In genomic region chr16:10743610-10744369, GRCh38 we compare ENCODE assay signal across 8 cellular contexts. TPM values are rescaled to one million over a fixed set of nuclear protein-coding genes. Genes with fewer than 3 reads are reported as not detected.
DNase-seq lines count a peak whose midpoint lies in the region; ATAC-seq and TF ChIP-seq lines count a peak whose summit lies in the region.

Gene NUBP1, plus strand, starts transcription at chr16:10743842. Its CDS starts 22 bp downstream, at chr16:10743864.

- peak within 1 kb of the TSS; percentile 95 for H3K27ac ChIP-seq in ascending aorta
- H3K27ac ChIP-seq in right cardiac atrium (ENCODE audit: low read length), result peak within 1 kb of the TSS; percentile 94
- H3K27ac ChIP-seq in vagina, result peak within 1 kb of the TSS; percentile 93

- intact Hi-C loops in T-helper 2 cell treated with Interferon-gamma antibody and Interleukin-4, amounts not matched to agents 100 ng/mL and 5 ng/mL, for 36 hours (cut with micrococcal nuclease), result loop anchor here (1.0 to 10.0 kb wide), 8 partner anchors 133 to 1949 kb away; partner anchors contain the start of genes ATF7IP2, CIITA, CLEC16A and GSPT1
- intact Hi-C loops in ascending aorta (cut with DNase I), result loop anchor here (1.0 to 10.0 kb wide), 7 partner anchors 13 to 1651 kb away; partner anchors contain the start of genes DEXI, HAPSTR1 and RMI2
- intact Hi-C loops in right cardiac atrium (cut with DNase I), result no loop called here
- intact Hi-C loops in vagina (cut with DNase I), result no loop called here

- peak; percentile 57 to 100 for TF ChIP-seq POLR2A in vagina (IDR thresholded peaks at IDR 0.05)

- H3K27me3 ChIP-seq in ascending aorta, result no peaks in the 10 kb centered on the region
- H3K27me3 ChIP-seq in right cardiac atrium (ENCODE audit: control insufficient read depth, insufficient read depth), result no peaks in the 10 kb centered on the region
- no peaks in the 10 kb centered on the region for H3K27me3 ChIP-seq in vagina

- DNase-seq in NCI-H187 treated with DMSO at 0.1 percent for 48 hours (lab: John Stamatoyannopoulos, UW) (peak; percentile 53), ascending aorta (ENCODE audit: low spot score in 2 of 2) (peak; percentile 99 to 100), right cardiac atrium (peak; percentile 99 to 100 (median 99)), putamen (ENCODE audit: low spot score) (peak; percentile 99), vagina (ENCODE audit: extremely low spot score in 2 of 2) (peak; percentile 100)

- ATAC-seq in GM18498 (IDR thresholded peaks at IDR 0.05; ENCODE audit: unreplicated experiment) (peak; percentile 81), HG02938 (IDR thresholded peaks at IDR 0.05; ENCODE audit: unreplicated experiment) (peak; percentile 72), right cardiac atrium (peak; percentile 97 to 98)

- peaks cover 12 to 24% of the 10 kb centered on the region in 2 donors for H3K4me1 ChIP-seq in ascending aorta
- H3K4me1 ChIP-seq in right cardiac atrium (ENCODE audit: control insufficient read depth, insufficient read depth, low read length), result peaks cover 6% of the 10 kb centered on the region
- H3K4me1 ChIP-seq in vagina, result peaks cover 29% of the 10 kb centered on the region

- no peak for TF ChIP-seq CTCF in ascending aorta (IDR thresholded peaks at IDR 0.05)
- peak in 1 of 3 experiments; percentile 22 for TF ChIP-seq CTCF in vagina (IDR thresholded peaks at IDR 0.05)

- H3K36me3 ChIP-seq in ascending aorta, result peaks cover 16 to 17% of the 10 kb centered on the region in 2 donors
- H3K36me3 ChIP-seq in vagina, result peaks cover 0 to 19% of the 10 kb centered on the region in 2 donors

- WGBS in right cardiac atrium, result under 1% methylated on average over 57 of the region's 57 CpGs

- H3K4me3 ChIP-seq in ascending aorta (peak within 1 kb of the TSS; percentile 66 to 71), right cardiac atrium (ENCODE audit: low read length) (peak within 1 kb of the TSS; percentile 57), vagina (peak within 1 kb of the TSS; percentile 58 to 63)

- H3K9me3 ChIP-seq in ascending aorta (no peaks in the 10 kb centered on the region), right cardiac atrium (ENCODE audit: control insufficient read depth, low read length) (no peaks in the 10 kb centered on the region), vagina (no peaks in the 10 kb centered on the region)

RNA-seq across cellular contexts. Expression of gene NUBP1, which starts in this region (rescaled TPM):
- total RNA-seq in T-helper 2 cell treated with Interferon-gamma antibody and Interleukin-4, amounts not matched to agents 100 ng/mL and 5 ng/mL, for 36 hours, result 34.3 TPM in 2 replicates
- total RNA-seq in ascending aorta (13.3 TPM), right cardiac atrium (10 to 100 TPM; 45.9 to 49.8 (median 47.4) TPM), vagina (20.9 TPM)
- polyA plus RNA-seq in right cardiac atrium, result 55.9 TPM

Comparison
In these comparisons a context has a peak if more than half of its experiments do, and no peak if none do; other contexts are left out.
1. Peak in every context shown above with its lines: DNase-seq, ATAC-seq, H3K4me3 ChIP-seq and H3K27ac ChIP-seq.
2. intact Hi-C loops: an anchor here in T-helper 2 cell treated with Interferon-gamma antibody and Interleukin-4, amounts not matched to agents 100 ng/mL and 5 ng/mL, for 36 hours (1.0 to 10.0 kb wide) and ascending aorta (1.0 to 10.0 kb wide); none called in right cardiac atrium and vagina.